ENCODE assay signal across 1 cellular context in the genomic region with DNA sequence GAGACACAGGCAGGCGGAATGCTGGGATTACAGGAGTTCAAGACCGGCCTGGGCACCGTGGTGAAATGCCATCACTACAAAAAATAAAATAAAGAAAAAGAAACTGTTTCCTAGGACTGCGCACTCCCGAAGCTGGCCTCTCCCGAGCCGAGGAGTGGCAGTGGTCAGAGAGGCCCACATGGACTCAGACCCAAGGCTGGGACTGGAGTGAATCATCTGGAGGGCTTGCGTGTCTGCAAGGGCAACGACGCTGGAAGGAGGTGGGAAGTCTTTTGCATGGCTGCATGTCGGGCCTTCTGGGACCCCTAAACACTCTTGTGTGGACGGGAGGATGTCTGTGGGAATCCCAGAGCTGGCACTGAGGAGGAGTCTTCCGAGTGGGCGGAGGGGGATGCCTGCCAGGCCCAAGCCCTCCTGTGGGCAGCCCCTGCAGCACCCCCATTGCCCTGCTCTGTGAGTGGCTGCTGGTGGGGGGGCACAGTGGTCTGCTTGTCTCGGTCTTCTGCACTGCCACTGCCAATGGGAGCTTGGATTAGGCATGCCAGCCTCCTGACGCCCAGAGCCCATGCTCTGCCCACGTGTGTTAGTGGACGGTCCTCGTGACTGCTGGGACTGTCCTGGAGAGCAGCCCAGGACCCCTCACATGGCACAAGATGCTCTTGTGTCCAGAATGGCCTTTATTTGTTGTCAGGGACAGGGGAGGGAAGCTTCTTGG.
TF ChIP-seq lines count a peak whose summit lies in the region.

No MANE protein-coding gene starts in this region.

TF ChIP-seq in K562, 482 proteins besides CTCF, POLR2A, EP300 and RAD21:
- TF ChIP-seq, protein P1, sequence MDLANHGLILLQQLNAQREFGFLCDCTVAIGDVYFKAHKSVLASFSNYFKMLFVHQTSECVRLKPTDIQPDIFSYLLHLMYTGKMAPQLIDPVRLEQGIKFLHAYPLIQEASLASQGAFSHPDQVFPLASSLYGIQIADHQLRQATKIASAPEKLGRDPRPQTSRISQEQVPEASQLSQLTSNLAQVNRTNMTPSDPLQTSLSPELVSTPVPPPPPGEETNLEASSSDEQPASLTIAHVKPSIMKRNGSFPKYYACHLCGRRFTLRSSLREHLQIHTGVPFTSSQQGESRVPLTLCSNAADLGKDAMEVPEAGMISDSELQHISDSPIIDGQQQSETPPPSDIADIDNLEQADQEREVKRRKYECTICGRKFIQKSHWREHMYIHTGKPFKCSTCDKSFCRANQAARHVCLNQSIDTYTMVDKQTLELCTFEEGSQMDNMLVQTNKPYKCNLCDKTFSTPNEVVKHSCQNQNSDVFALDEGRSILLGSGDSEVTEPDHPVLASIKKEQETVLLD (IDR thresholded peaks at IDR 0.05) = no peak
- 0 out of 2 replicates have a peak, but pooled peaks have one; percentile 39 for TF ChIP-seq ZNF740 (CRISPR knock-in tag; IDR thresholded peaks at IDR 0.05)
- no peak for TF ChIP-seq ZNF740 (tag; IDR thresholded peaks at IDR 0.05)
- no peak for TF ChIP-seq DACH1 (IDR thresholded peaks at IDR 0.05; ENCODE audit: partially characterized antibody)
- TF ChIP-seq EGR1 (conservative IDR thresholded peaks at IDR 0.05) = 0 out of 2 replicates have a peak, but pooled peaks have one; percentile 8
- no peak for TF ChIP-seq MYBL2 (IDR thresholded peaks at IDR 0.05; ENCODE audit: low read depth)
- TF ChIP-seq MYBL2 (CRISPR knock-in tag; IDR thresholded peaks at IDR 0.05; ENCODE audit: borderline replicate concordance) = no peak
- TF ChIP-seq, protein P2, sequence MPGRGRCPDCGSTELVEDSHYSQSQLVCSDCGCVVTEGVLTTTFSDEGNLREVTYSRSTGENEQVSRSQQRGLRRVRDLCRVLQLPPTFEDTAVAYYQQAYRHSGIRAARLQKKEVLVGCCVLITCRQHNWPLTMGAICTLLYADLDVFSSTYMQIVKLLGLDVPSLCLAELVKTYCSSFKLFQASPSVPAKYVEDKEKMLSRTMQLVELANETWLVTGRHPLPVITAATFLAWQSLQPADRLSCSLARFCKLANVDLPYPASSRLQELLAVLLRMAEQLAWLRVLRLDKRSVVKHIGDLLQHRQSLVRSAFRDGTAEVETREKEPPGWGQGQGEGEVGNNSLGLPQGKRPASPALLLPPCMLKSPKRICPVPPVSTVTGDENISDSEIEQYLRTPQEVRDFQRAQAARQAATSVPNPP (IDR thresholded peaks at IDR 0.05; ENCODE audit: borderline replicate concordance, insufficient read depth, insufficient read length) = no peak
- TF ChIP-seq STAG1 (CRISPR knock-in tag; IDR thresholded peaks at IDR 0.05; ENCODE audit: borderline replicate concordance) = no peak
- TF ChIP-seq SMAD2 (IDR thresholded peaks at IDR 0.05; ENCODE audit: low read depth, low read length) = no peak
